In the genomic region with DNA sequence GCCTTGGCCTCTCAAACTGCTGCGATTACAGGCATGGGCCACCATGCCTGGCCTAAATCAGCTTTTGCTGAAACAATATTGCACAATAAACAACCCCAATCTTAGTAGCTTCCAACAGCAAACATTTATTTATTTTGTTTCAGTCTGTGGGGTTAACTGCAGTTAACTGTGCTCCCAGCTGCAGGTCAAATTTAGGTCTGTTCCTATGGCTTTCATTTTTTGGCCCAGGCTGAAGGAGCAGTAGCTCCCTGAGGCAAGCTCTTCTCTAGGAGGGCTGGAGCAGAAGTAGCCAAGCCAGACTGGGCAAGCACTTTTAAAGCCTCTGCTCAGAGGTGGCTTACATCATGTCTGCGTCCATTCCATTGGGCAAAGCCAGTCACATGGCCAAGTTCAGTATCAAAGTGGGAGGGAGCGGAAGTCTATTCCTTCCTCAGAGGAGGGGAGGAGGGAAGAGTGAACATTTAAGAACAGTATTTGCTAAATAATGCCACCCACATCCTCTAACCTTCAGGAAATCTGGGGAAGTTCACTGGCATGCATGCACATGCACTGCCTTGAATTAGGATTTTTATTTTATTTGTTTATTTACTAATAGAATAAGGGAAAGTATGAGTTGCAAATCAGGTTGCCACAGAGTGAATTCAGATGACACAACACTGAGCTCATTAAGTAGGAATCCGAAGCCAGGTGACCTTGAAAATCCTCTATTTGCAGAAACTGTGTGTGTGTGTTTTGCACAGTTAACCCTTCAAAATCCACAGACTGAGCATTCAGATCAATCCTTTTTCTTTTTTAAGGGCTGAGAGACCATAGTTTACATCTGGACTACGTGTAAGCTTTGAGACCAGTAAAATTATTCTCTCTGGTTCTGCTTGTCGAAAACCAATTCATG, we compare ENCODE assay signal across 19 cellular contexts.
DNase-seq lines count a peak whose midpoint lies in the region; ATAC-seq, FAIRE-seq and TF ChIP-seq lines count a peak whose summit lies in the region.
"Had no signal": no experiment of that assay in that cellular context is flagged by ENCODE, and none has a peak within 500 bp of the region (broad histone marks: within the 10 kb centered on the region; RNA-seq: fewer than 3 reads in every experiment).

No MANE protein-coding gene starts in this region.

- intact Hi-C loops in Right ventricle myocardium inferior (cut with DNase I): no loop called here

- no peak overlapping the region for H3K4me3 ChIP-seq in right atrium auricular region
- H3K4me3 ChIP-seq: colonic mucosa, SJSA1, thyroid gland had no signal

- H3K4me1 ChIP-seq in right atrium auricular region: no peaks in the 10 kb centered on the region
- H3K4me1 ChIP-seq: colonic mucosa, SJSA1 had no signal

- H3K9me3 ChIP-seq in right atrium auricular region: no peaks in the 10 kb centered on the region
- H3K9me3 ChIP-seq: colonic mucosa, SJSA1, thyroid gland had no signal

- H3K9me3 Mint-ChIP-seq in activated T-helper 17 cell treated with anti-CD3 and anti-CD28 coated beads, Interleukin-2, amount 50 U/mL, for 72 hours: no peaks in the 10 kb centered on the region
- peaks cover 11% of the 10 kb centered on the region for H3K9me3 Mint-ChIP-seq in stimulated activated memory B cell treated with anti-CD40 and anti-IgM and Interleukin-4, amounts not matched to agents 10 μg/mL and 1 μg/mL and 100 μg/mL, for 72 hours

- no peak for TF ChIP-seq CTCF in right atrium auricular region (IDR thresholded peaks at IDR 0.05)

- H3K27me3 Mint-ChIP-seq in activated T-helper 17 cell treated with anti-CD3 and anti-CD28 coated beads, Interleukin-2, amount 50 U/mL, for 72 hours: no peaks in the 10 kb centered on the region
- H3K27me3 Mint-ChIP-seq in stimulated activated memory B cell treated with anti-CD40 and anti-IgM and Interleukin-4, amounts not matched to agents 10 μg/mL and 1 μg/mL and 100 μg/mL, for 72 hours: no peaks in the 10 kb centered on the region

- H3K27ac ChIP-seq in right atrium auricular region: no peak overlapping the region
- H3K27ac ChIP-seq: colonic mucosa, SJSA1, thyroid gland had no signal

- H3K36me3 Mint-ChIP-seq in activated T-helper 17 cell treated with anti-CD3 and anti-CD28 coated beads, Interleukin-2, amount 50 U/mL, for 72 hours (ENCODE audit: low read depth): no peaks in the 10 kb centered on the region
- H3K36me3 Mint-ChIP-seq in stimulated activated memory B cell treated with anti-CD40 and anti-IgM and Interleukin-4, amounts not matched to agents 10 μg/mL and 1 μg/mL and 100 μg/mL, for 72 hours: no peaks in the 10 kb centered on the region
- H3K36me3 Mint-ChIP-seq: natural killer cell treated with Interleukin-12 subunit alpha and Interleukin-12 subunit beta and Interleukin-15 and Interleukin-18, amount 100 ng/mL, for 72 hours had no signal

- no peaks in the 10 kb centered on the region for H3K36me3 ChIP-seq in right atrium auricular region
- H3K36me3 ChIP-seq: colonic mucosa, SJSA1, thyroid gland had no signal

- no peaks in the 10 kb centered on the region for H3K27me3 ChIP-seq in right atrium auricular region
- H3K27me3 ChIP-seq: colonic mucosa, SJSA1, thyroid gland had no signal

- no peaks in the 10 kb centered on the region for H3K4me1 Mint-ChIP-seq in activated T-helper 17 cell treated with anti-CD3 and anti-CD28 coated beads, Interleukin-2, amount 50 U/mL, for 72 hours
- H3K4me1 Mint-ChIP-seq in stimulated activated memory B cell treated with anti-CD40 and anti-IgM and Interleukin-4, amounts not matched to agents 10 μg/mL and 1 μg/mL and 100 μg/mL, for 72 hours: no peaks in the 10 kb centered on the region

- ATAC-seq in Right ventricle myocardium inferior: peak; percentile 34
- no peak for ATAC-seq in activated T-helper 17 cell treated with anti-CD3 and anti-CD28 coated beads, Interleukin-2, amount 50 U/mL, for 72 hours (replicated peaks)
- no peak for ATAC-seq in stimulated activated memory B cell treated with anti-CD40 and anti-IgM and Interleukin-4, amounts not matched to agents 10 μg/mL and 1 μg/mL and 100 μg/mL, for 72 hours
- ATAC-seq: natural killer cell treated with Interleukin-12 subunit alpha and Interleukin-12 subunit beta and Interleukin-15 and Interleukin-18, amount 100 ng/mL, for 72 hours had no signal

- no peak overlapping the region for H3K27ac Mint-ChIP-seq in activated T-helper 17 cell treated with anti-CD3 and anti-CD28 coated beads, Interleukin-2, amount 50 U/mL, for 72 hours
- H3K27ac Mint-ChIP-seq in stimulated activated memory B cell treated with anti-CD40 and anti-IgM and Interleukin-4, amounts not matched to agents 10 μg/mL and 1 μg/mL and 100 μg/mL, for 72 hours: no peak overlapping the region
- H3K27ac Mint-ChIP-seq: natural killer cell treated with Interleukin-12 subunit alpha and Interleukin-12 subunit beta and Interleukin-15 and Interleukin-18, amount 100 ng/mL, for 72 hours had no signal

- no peak for DNase-seq in Right ventricle myocardium inferior (ENCODE audit: missing footprints)
- DNase-seq in right atrium auricular region (ENCODE audit: low spot score): no peak
- peak; percentile 3 for DNase-seq in T1000 (lab: John Stamatoyannopoulos, UW)
- DNase-seq in iPS-NIHi11 (ENCODE audit: low spot score): peak; percentile 38
- peak; percentile 21 for DNase-seq in urothelium cell line (ENCODE audit: low spot score)
- no peak for DNase-seq in NOMO-1 treated with dmso at 0.1 percent for 144 hours (lab: John Stamatoyannopoulos, UW; ENCODE audit: unreplicated experiment)
- DNase-seq: ACHN; activated CD4-positive, alpha-beta T cell treated with anti-CD3 and anti-CD28 coated beads, Interleukin-2, amount 50 U/mL, for 4 hours; colonic mucosa; glutamatergic neuron; MV-4-11; NCI-H2107; NK-92 treated with Interleukin-12 subunit alpha and Interleukin-12 subunit beta, amount 100 ng/mL, for 24 hours had no signal

- no peak for FAIRE-seq in urothelium cell line (lab: Jason Lieb, UNC)
- FAIRE-seq: TTC549 had no signal

- H3K4me3 Mint-ChIP-seq in activated T-helper 17 cell treated with anti-CD3 and anti-CD28 coated beads, Interleukin-2, amount 50 U/mL, for 72 hours: no peak overlapping the region
- H3K4me3 Mint-ChIP-seq in stimulated activated memory B cell treated with anti-CD40 and anti-IgM and Interleukin-4, amounts not matched to agents 10 μg/mL and 1 μg/mL and 100 μg/mL, for 72 hours: no peak overlapping the region
- H3K4me3 Mint-ChIP-seq: natural killer cell treated with Interleukin-12 subunit alpha and Interleukin-12 subunit beta and Interleukin-15 and Interleukin-18, amount 100 ng/mL, for 72 hours had no signal

Comparison
In these comparisons a context has a peak if more than half of its experiments do, and no peak if none do; other contexts are left out.
1. DNase-seq: peak in T1000 (single experiment), iPS-NIHi11 (single experiment) and urothelium cell line (single experiment); none in Right ventricle myocardium inferior (single experiment), right atrium auricular region (single experiment) and NOMO-1 treated with dmso at 0.1 percent for 144 hours (single experiment).